ENCODE assay signal across 8 cellular contexts in the genomic region with DNA sequence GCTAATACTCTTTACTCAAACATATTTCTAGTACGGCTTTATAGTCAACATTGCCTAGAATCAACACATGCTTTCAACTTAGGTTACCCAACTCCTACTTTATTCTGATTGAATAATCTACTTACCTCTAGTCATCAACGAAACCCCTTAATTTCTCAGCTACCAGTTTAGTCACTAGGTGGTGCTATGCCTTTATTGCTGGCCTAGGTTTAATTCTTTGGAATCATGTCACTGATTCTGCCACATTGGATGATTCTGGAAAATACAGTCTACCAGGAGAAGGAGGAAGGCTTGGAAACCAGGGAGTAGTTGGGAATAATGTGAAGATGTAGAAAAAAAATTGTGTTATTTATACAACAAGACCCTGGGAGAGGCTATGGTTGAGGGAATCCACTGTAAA.
DNase-seq lines count a peak whose midpoint lies in the region; ATAC-seq and TF ChIP-seq lines count a peak whose summit lies in the region.

No MANE protein-coding gene starts in this region.

- ATAC-seq in activated CD8-positive, alpha-beta memory T cell treated with anti-CD3 and anti-CD28 coated beads, Interleukin-2, amount 10 ng/mL, durations not matched to agents 7 days and 5 days: no peak
- no peak for ATAC-seq in GM21825 (IDR thresholded peaks at IDR 0.05; ENCODE audit: unreplicated experiment)
- ATAC-seq in HG03342 (IDR thresholded peaks at IDR 0.05; ENCODE audit: unreplicated experiment): no peak

- no peaks in the 10 kb centered on the region for H3K9me3 Mint-ChIP-seq in activated CD8-positive, alpha-beta memory T cell treated with anti-CD3 and anti-CD28 coated beads, Interleukin-2, amount 10 ng/mL, durations not matched to agents 7 days and 5 days (ENCODE audit: low read depth)

- 7 to 14% methylated on average over 1 to 2 of the region's 2 CpGs for WGBS in transverse colon (ENCODE audit: low coverage in 1 of 2), 2 donors

- H3K27ac ChIP-seq in transverse colon: no peak overlapping the region

- H3K27me3 Mint-ChIP-seq in activated CD8-positive, alpha-beta memory T cell treated with anti-CD3 and anti-CD28 coated beads, Interleukin-2, amount 10 ng/mL, durations not matched to agents 7 days and 5 days: no peaks in the 10 kb centered on the region

- CTCF ChIA-PET in activated CD8-positive, alpha-beta memory T cell treated with anti-CD3 and anti-CD28 coated beads, Interleukin-2, amount 10 ng/mL, durations not matched to agents 7 days and 5 days (lab: Charles Lee): no interaction called here

- no peak for TF ChIP-seq CTCF in transverse colon (IDR thresholded peaks at IDR 0.05)

- H3K4me1 Mint-ChIP-seq in activated CD8-positive, alpha-beta memory T cell treated with anti-CD3 and anti-CD28 coated beads, Interleukin-2, amount 10 ng/mL, durations not matched to agents 7 days and 5 days: no peaks in the 10 kb centered on the region

- no peaks in the 10 kb centered on the region for H3K36me3 Mint-ChIP-seq in activated CD8-positive, alpha-beta memory T cell treated with anti-CD3 and anti-CD28 coated beads, Interleukin-2, amount 10 ng/mL, durations not matched to agents 7 days and 5 days

- no peaks in the 10 kb centered on the region for H3K9me3 ChIP-seq in transverse colon

- no peaks in the 10 kb centered on the region for H3K4me1 ChIP-seq in transverse colon

- TF ChIP-seq EP300 in transverse colon (IDR thresholded peaks at IDR 0.05; ENCODE audit: low read depth): no peak

- in situ Hi-C loops in transverse colon (cut with MboI; ENCODE audit: low pct_ligation_motif_present in 1 of 4, low pct_unique_long_range_greater_than_20kb in 1 of 4, low sequenced_read_pairs in 3 of 4): no loop called here

- intact Hi-C loops in transverse colon (cut with DNase I; ENCODE audit: low total_unique reads): no loop called here

- H3K27me3 ChIP-seq in transverse colon: no peaks in the 10 kb centered on the region

- no peak overlapping the region for H3K27ac Mint-ChIP-seq in activated CD8-positive, alpha-beta memory T cell treated with anti-CD3 and anti-CD28 coated beads, Interleukin-2, amount 10 ng/mL, durations not matched to agents 7 days and 5 days

- TF ChIP-seq POLR2A in transverse colon (IDR thresholded peaks at IDR 0.05): no peak

- no peak overlapping the region for H3K4me3 ChIP-seq in Jurkat, Clone E6-1 (ENCODE audit: low read length)
- no peak overlapping the region for H3K4me3 ChIP-seq in transverse colon

- no peak overlapping the region for H3K4me3 Mint-ChIP-seq in activated CD8-positive, alpha-beta memory T cell treated with anti-CD3 and anti-CD28 coated beads, Interleukin-2, amount 10 ng/mL, durations not matched to agents 7 days and 5 days

- H3K36me3 ChIP-seq in transverse colon: no peaks in the 10 kb centered on the region

- DNase-seq in COLO829 (ENCODE audit: low spot score) (peak; percentile 1), RKO (ENCODE audit: low spot score) (peak; percentile 30), iPS-NIHi11 (ENCODE audit: low spot score) (peak; percentile 3), transverse colon (no peak)
- DNase-seq in Jurkat, Clone E6-1 (ENCODE audit: low read depth, low spot score): peak; percentile 1
- no peak for DNase-seq in activated CD8-positive, alpha-beta memory T cell treated with anti-CD3 and anti-CD28 coated beads, Interleukin-2, amount 10 ng/mL, durations not matched to agents 7 days and 5 days

Comparison
In these comparisons a context has a peak if more than half of its experiments do, and no peak if none do; other contexts are left out.
1. DNase-seq: peak in COLO829 (single experiment), Jurkat, Clone E6-1 (single experiment), RKO (single experiment) and iPS-NIHi11 (single experiment); none in activated CD8-positive, alpha-beta memory T cell treated with anti-CD3 and anti-CD28 coated beads, Interleukin-2, amount 10 ng/mL, durations not matched to agents 7 days and 5 days (single experiment) and transverse colon (single experiment).